ENCODE assay signal across 16 cellular contexts in the genomic region with DNA sequence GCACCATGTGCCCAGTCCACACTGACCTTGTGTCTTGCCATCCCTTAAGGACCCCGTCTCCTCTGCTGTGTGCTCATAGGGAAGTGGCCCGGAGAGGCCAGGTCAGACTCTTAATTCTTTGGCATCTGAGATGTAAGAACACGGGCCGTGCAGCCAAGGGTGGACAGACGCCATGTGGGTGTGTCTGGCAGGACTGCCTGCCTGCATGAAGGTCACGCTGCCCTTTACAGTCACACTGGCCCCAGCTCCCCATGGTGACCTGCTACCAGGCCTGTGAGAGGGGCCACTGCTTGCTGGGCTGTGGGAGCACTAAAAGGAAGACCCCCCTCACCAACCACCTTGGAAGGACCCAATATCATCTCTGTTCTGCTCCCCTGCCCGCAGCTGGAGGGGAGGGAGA. TPM values are rescaled to one million over a fixed set of nuclear protein-coding genes. Genes with fewer than 3 reads are reported as not detected.
DNase-seq lines count a peak whose midpoint lies in the region; ATAC-seq, FAIRE-seq and TF ChIP-seq lines count a peak whose summit lies in the region.
"Had no signal": no experiment of that assay in that cellular context is flagged by ENCODE, and none has a peak within 500 bp of the region (broad histone marks: within the 10 kb centered on the region; RNA-seq: fewer than 3 reads in every experiment).

No MANE protein-coding gene starts in this region.

- H3K27ac ChIP-seq in esophagus muscularis mucosa (replicated peaks in 1 of 4) (peak overlapping the region; percentile 92 to 95 (median 94)), thoracic aorta (peak overlapping the region; percentile 95 to 98)
- H3K27ac ChIP-seq: SJCRH30 had no signal

- CTCF ChIA-PET in Caco-2 (lab: Charles Lee): interaction anchor here (1.4 kb wide), 1 partner anchor 58 kb away, joined by 8 read pairs; no protein-coding TSS in a partner anchor

- H3K4me1 Mint-ChIP-seq in Caco-2 (ENCODE audit: low read depth, unreplicated experiment): peaks cover 25% of the 10 kb centered on the region

- POLR2A ChIA-PET in Caco-2 (lab: Charles Lee): no interaction called here

- no peak overlapping the region for H3K27ac Mint-ChIP-seq in Caco-2 (ENCODE audit: unreplicated experiment)
- H3K27ac Mint-ChIP-seq: activated CD8-positive, alpha-beta T cell treated with anti-CD3 and anti-CD28 coated beads, Interleukin-2, amount 10 ng/mL, durations not matched to agents 7 days and 5 days had no signal

- ATAC-seq in thoracic aorta (ENCODE audit: insufficient number of reproducible peaks, low FRiP score, low read depth): no peak
- ATAC-seq: activated CD8-positive, alpha-beta T cell treated with anti-CD3 and anti-CD28 coated beads, Interleukin-2, amount 10 ng/mL, durations not matched to agents 7 days and 5 days had no signal

- TF ChIP-seq CTCF in esophagus muscularis mucosa (IDR thresholded peaks at IDR 0.05) (no peak), thoracic aorta (IDR thresholded peaks at IDR 0.05) (no peak), Caco-2 (IDR thresholded peaks at IDR 0.05; ENCODE audit: insufficient read depth in 1 of 2, low read depth in 1 of 2, low read length in 1 of 2, severe bottlenecking in 1 of 2, unreplicated experiment in 1 of 2) (no peak), D721Med (IDR thresholded peaks at IDR 0.05; ENCODE audit: insufficient read depth, missing control alignments) (no peak)

- 80% methylated on average over 2 of the region's 7 CpGs for WGBS in esophagus muscularis mucosa

- peaks cover 99 to 100% (median 100%) of the 10 kb centered on the region in 4 donors for H3K4me1 ChIP-seq in esophagus muscularis mucosa
- H3K4me1 ChIP-seq in thoracic aorta (ENCODE audit: control insufficient read depth in 1 of 2, low read depth in 2 of 2): peaks cover 59 to 94% of the 10 kb centered on the region in 2 donors
- H3K4me1 ChIP-seq in Caco-2: peaks cover 52% of the 10 kb centered on the region
- H3K4me1 ChIP-seq: BE2C had no signal

- no peaks in the 10 kb centered on the region for H3K9me3 Mint-ChIP-seq in Caco-2 (ENCODE audit: unreplicated experiment)

- peaks cover 0 to 17% (median 8%) of the 10 kb centered on the region in 4 donors for H3K36me3 ChIP-seq in esophagus muscularis mucosa
- no peaks in the 10 kb centered on the region for H3K36me3 ChIP-seq in thoracic aorta
- peaks cover 4% of the 10 kb centered on the region for H3K36me3 ChIP-seq in Caco-2 (ENCODE audit: control insufficient read depth, insufficient read depth, low read length)
- H3K36me3 ChIP-seq: BE2C, SJCRH30 had no signal

- TF ChIP-seq EP300 in Ishikawa (IDR thresholded peaks at IDR 0.05; ENCODE audit: borderline replicate concordance): peak; percentile 70
- no peak for TF ChIP-seq EP300 in esophagus muscularis mucosa (IDR thresholded peaks at IDR 0.05)

- no TSS peak for BruUV-seq in Caco-2 (replicated peaks; lab: Mats Ljungman, UMichigan)

- H3K27me3 ChIP-seq in esophagus muscularis mucosa (no peaks in the 10 kb centered on the region), thoracic aorta (replicated peaks; ENCODE audit: insufficient read depth) (no peaks in the 10 kb centered on the region), Caco-2 (replicated peaks; ENCODE audit: control insufficient read depth, insufficient read depth, low read length) (no peaks in the 10 kb centered on the region)
- H3K27me3 ChIP-seq: BE2C, SJCRH30 had no signal

- no peak overlapping the region for H3K4me3 ChIP-seq in esophagus muscularis mucosa
- H3K4me3 ChIP-seq in thoracic aorta: no peak overlapping the region
- no peak overlapping the region for H3K4me3 ChIP-seq in Caco-2 (ENCODE audit: low read depth, low read length)
- H3K4me3 ChIP-seq: SJCRH30 had no signal

- no peak for TF ChIP-seq RAD21 in Ishikawa (IDR thresholded peaks at IDR 0.05; ENCODE audit: low read depth)

- H3K36me3 Mint-ChIP-seq in Caco-2 (ENCODE audit: insufficient read depth, unreplicated experiment): peaks cover 30% of the 10 kb centered on the region

- intact Hi-C loops in esophagus muscularis mucosa (cut with DNase I): loop anchor here (2.0 kb wide), 1 partner anchor 16 kb away; no protein-coding TSS in a partner anchor
- intact Hi-C loops in Caco-2 (cut with micrococcal nuclease; ENCODE audit: unreplicated experiment): no loop called here

- DNase-seq in esophagus muscularis mucosa (ENCODE audit: extremely low spot score) (no peak), mucosa of gallbladder (ENCODE audit: low spot score) (peak; percentile 56), thoracic aorta (ENCODE audit: low spot score) (no peak), Caco-2 (no peak), D721Med (ENCODE audit: insufficient read length, low spot score) (no peak)
- DNase-seq in activated CD4-positive, alpha-beta T cell treated with anti-CD3 and anti-CD28 coated beads for 4 hours: no peak
- DNase-seq: activated CD8-positive, alpha-beta T cell treated with anti-CD3 and anti-CD28 coated beads, Interleukin-2, amount 10 ng/mL, durations not matched to agents 7 days and 5 days; activated effector memory CD4-positive, alpha-beta T cell treated with Interleukin-2 at 50 U/mL for 16 hours; BE2C; glutamatergic neuron; kidney glomerular epithelial cell; SJCRH30 had no signal

- H3K27me3 Mint-ChIP-seq in Caco-2 (ENCODE audit: insufficient read depth, unreplicated experiment): no peaks in the 10 kb centered on the region

- H3K9me3 ChIP-seq in esophagus muscularis mucosa: no peaks in the 10 kb centered on the region
- H3K9me3 ChIP-seq in thoracic aorta: no peaks in the 10 kb centered on the region
- H3K9me3 ChIP-seq in Caco-2: no peaks in the 10 kb centered on the region
- H3K9me3 ChIP-seq: BE2C, SJCRH30 had no signal

- H3K4me3 Mint-ChIP-seq in Caco-2 (ENCODE audit: unreplicated experiment): no peak overlapping the region
- H3K4me3 Mint-ChIP-seq: activated CD8-positive, alpha-beta T cell treated with anti-CD3 and anti-CD28 coated beads, Interleukin-2, amount 10 ng/mL, durations not matched to agents 7 days and 5 days had no signal

- no peak for FAIRE-seq in D721Med (lab: Jason Lieb, UNC)
- FAIRE-seq: endometrium, TTC549 had no signal

- no peak for TF ChIP-seq POLR2A in esophagus muscularis mucosa (IDR thresholded peaks at IDR 0.05; ENCODE audit: low read depth)

TF ChIP-seq in Ishikawa, 13 proteins besides CTCF, POLR2A, EP300 and RAD21:
- TF ChIP-seq CREB1 (IDR thresholded peaks at IDR 0.05; ENCODE audit: low read depth) (no peak), TAF1 (IDR thresholded peaks at IDR 0.05; ENCODE audit: low read depth) (no peak), USF1 (IDR thresholded peaks at IDR 0.05) (no peak), FOXM1 (IDR thresholded peaks at IDR 0.05; ENCODE audit: borderline replicate concordance, low read depth) (no peak), TCF12 (IDR thresholded peaks at IDR 0.05; ENCODE audit: low read depth) (0 out of 2 replicates have a peak, but pooled peaks have one; percentile 31), NFIC (IDR thresholded peaks at IDR 0.05) (no peak; the same call in 1 of the 2 replicates), EGR1 (IDR thresholded peaks at IDR 0.05) (no peak), MAX (IDR thresholded peaks at IDR 0.05) (peak; percentile 40)

RNA-seq across cellular contexts. Expression of gene DHRS3, which starts 17.7 kb away (rescaled TPM):
- total RNA-seq in esophagus muscularis mucosa (100 to 1,000 TPM; 130 to 237 (median 200) TPM), mucosa of gallbladder (168 TPM), thoracic aorta (100 to 1,000 TPM in 1 of 2 donors, 10 to 100 TPM in 1; 65.9 to 150 TPM), Caco-2 (2022) (59.4 and 64.6 TPM in 2 replicates)
- total RNA-seq: HT1080 had no signal

RNA-seq across cellular contexts. Expression of gene AADACL4, which starts 43.5 kb away (rescaled TPM):
- total RNA-seq in esophagus muscularis mucosa: not detected
- total RNA-seq in mucosa of gallbladder: not detected
- total RNA-seq in thoracic aorta: not detected
- not detected in 2 replicates for total RNA-seq in Caco-2 (2022)
- total RNA-seq: activated CD8-positive, alpha-beta T cell treated with anti-CD3 and anti-CD28 coated beads, Interleukin-2, amount 10 ng/mL, durations not matched to agents 7 days and 5 days; HT1080; SJCRH30 had no signal
